ENCODE assay signal across 32 cellular contexts in genomic region chr20:37162674-37163073, GRCh38.
"Had no signal": no experiment of that assay in that cellular context is flagged by ENCODE, and none has a peak within 500 bp of the region (broad histone marks: within the 10 kb centered on the region; RNA-seq: fewer than 3 reads in every experiment).

No MANE protein-coding gene starts in this region.

- H3K36me3 Mint-ChIP-seq: activated naive CD8-positive, alpha-beta T cell treated with anti-CD3 and anti-CD28 coated beads for 36 hours had no signal

- H3K9me3 ChIP-seq: MG63, Peyer's patch had no signal

- FAIRE-seq: TTC549 had no signal

- ATAC-seq: activated CD8-positive, alpha-beta T cell treated with anti-CD3 and anti-CD28 coated beads for 36 hours; activated T-cell treated with anti-CD3 and anti-CD28 coated beads, Interleukin-2, amount 50 U/mL, for 72 hours; activated T-helper 17 cell treated with anti-CD3 and anti-CD28 coated beads, Interleukin-2, amount 50 U/mL, for 72 hours; PC-3; Right ventricle myocardium inferior had no signal

- H3K27me3 ChIP-seq: cardiac muscle cell, Peyer's patch had no signal

- H3K9me3 Mint-ChIP-seq: activated CD4-positive, alpha-beta T cell treated with anti-CD3 and anti-CD28 coated beads, Interleukin-2, amount 10 ng/mL, durations not matched to agents 24 days and 14 days; activated CD8-positive, alpha-beta T cell treated with anti-CD3 and anti-CD28 coated beads for 36 hours; activated naive CD8-positive, alpha-beta T cell treated with anti-CD3 and anti-CD28 coated beads for 36 hours; activated T-cell treated with anti-CD3 and anti-CD28 coated beads, Interleukin-2, amount 50 U/mL, for 72 hours; activated T-helper 17 cell treated with anti-CD3 and anti-CD28 coated beads, Interleukin-2, amount 50 U/mL, for 72 hours; central memory CD8-positive, alpha-beta T cell; T-helper 2 cell treated with Interferon-gamma antibody and Interleukin-4, amounts not matched to agents 5 μg/mL and 100 μg/mL, for 36 hours had no signal

- H3K4me3 Mint-ChIP-seq: activated CD4-positive, alpha-beta T cell treated with anti-CD3 and anti-CD28 coated beads, Interleukin-2, amount 10 ng/mL, durations not matched to agents 24 days and 14 days; activated CD8-positive, alpha-beta T cell treated with anti-CD3 and anti-CD28 coated beads for 36 hours; activated naive CD8-positive, alpha-beta T cell treated with anti-CD3 and anti-CD28 coated beads for 36 hours; activated T-cell treated with anti-CD3 and anti-CD28 coated beads, Interleukin-2, amount 50 U/mL, for 72 hours; activated T-helper 17 cell treated with anti-CD3 and anti-CD28 coated beads, Interleukin-2, amount 50 U/mL, for 72 hours; central memory CD8-positive, alpha-beta T cell; T-helper 2 cell treated with Interferon-gamma antibody and Interleukin-4, amounts not matched to agents 5 μg/mL and 100 μg/mL, for 36 hours had no signal

- H3K4me3 ChIP-seq: cardiac muscle cell, MG63, Peyer's patch had no signal

- DNase-seq: activated CD4-positive, alpha-beta T cell treated with anti-CD3 and anti-CD28 coated beads, Interleukin-2, amount 10 ng/mL, durations not matched to agents 24 days and 14 days; activated CD4-positive, alpha-beta T cell treated with anti-CD3 and anti-CD28 coated beads, Interleukin-2, amount 50 U/mL, for 4 hours; activated CD8-positive, alpha-beta T cell treated with anti-CD3 and anti-CD28 coated beads for 36 hours; activated effector memory CD4-positive, alpha-beta T cell treated with anti-CD3 and anti-CD28 coated beads, Interleukin-2, amount 50 U/mL, for 16 hours; activated naive CD4-positive, alpha-beta T cell; activated naive CD4-positive, alpha-beta T cell treated with anti-CD3 and anti-CD28 coated beads, Interleukin-2, amount 50 U/mL, for 16 hours; activated naive CD8-positive, alpha-beta T cell treated with anti-CD3 and anti-CD28 coated beads for 36 hours; activated T-cell treated with anti-CD3 and anti-CD28 coated beads, Interleukin-2, amount 50 U/mL, for 1 hour; activated T-cell treated with anti-CD3 and anti-CD28 coated beads, Interleukin-2, amount 50 U/mL, for 72 hours; amniotic stem cell; aorta; Kasumi-1; MG63; NCI-H1048; NCI-H1105 treated with DMSO at 0.1 percent for 48 hours; NCI-H1436; NCI-H1694; NCI-H1930; NCI-H345; NCI-H524 treated with DMSO at 0.1 percent for 48 hours; NCI-H748 treated with DMSO at 0.1 percent for 48 hours; NK-92 treated with Interleukin-12 subunit alpha and Interleukin-12 subunit beta, amount 100 ng/mL, for 24 hours; PC-3; Peyer's patch; RPMI8226; SIG-M5 had no signal

- H3K4me1 ChIP-seq: Peyer's patch had no signal

- H3K36me3 ChIP-seq: cardiac muscle cell, MG63, Peyer's patch had no signal

- H3K4me1 Mint-ChIP-seq: activated CD4-positive, alpha-beta T cell treated with anti-CD3 and anti-CD28 coated beads, Interleukin-2, amount 10 ng/mL, durations not matched to agents 24 days and 14 days; activated T-helper 17 cell treated with anti-CD3 and anti-CD28 coated beads, Interleukin-2, amount 50 U/mL, for 72 hours; central memory CD8-positive, alpha-beta T cell had no signal

- H3K27ac Mint-ChIP-seq: activated CD4-positive, alpha-beta T cell treated with anti-CD3 and anti-CD28 coated beads, Interleukin-2, amount 10 ng/mL, durations not matched to agents 24 days and 14 days; activated CD8-positive, alpha-beta T cell treated with anti-CD3 and anti-CD28 coated beads for 36 hours; activated naive CD8-positive, alpha-beta T cell treated with anti-CD3 and anti-CD28 coated beads for 36 hours; activated T-cell treated with anti-CD3 and anti-CD28 coated beads, Interleukin-2, amount 50 U/mL, for 72 hours; activated T-helper 17 cell treated with anti-CD3 and anti-CD28 coated beads, Interleukin-2, amount 50 U/mL, for 72 hours; T-helper 2 cell treated with Interferon-gamma antibody and Interleukin-4, amounts not matched to agents 5 μg/mL and 100 μg/mL, for 36 hours had no signal

- H3K27ac ChIP-seq: cardiac muscle cell, Peyer's patch had no signal

- H3K27me3 Mint-ChIP-seq: activated CD8-positive, alpha-beta T cell treated with anti-CD3 and anti-CD28 coated beads for 36 hours; activated naive CD8-positive, alpha-beta T cell treated with anti-CD3 and anti-CD28 coated beads for 36 hours; activated T-helper 17 cell treated with anti-CD3 and anti-CD28 coated beads, Interleukin-2, amount 50 U/mL, for 72 hours; central memory CD8-positive, alpha-beta T cell had no signal
